ENCODE assay signal across 1 cellular context in the genomic region with DNA sequence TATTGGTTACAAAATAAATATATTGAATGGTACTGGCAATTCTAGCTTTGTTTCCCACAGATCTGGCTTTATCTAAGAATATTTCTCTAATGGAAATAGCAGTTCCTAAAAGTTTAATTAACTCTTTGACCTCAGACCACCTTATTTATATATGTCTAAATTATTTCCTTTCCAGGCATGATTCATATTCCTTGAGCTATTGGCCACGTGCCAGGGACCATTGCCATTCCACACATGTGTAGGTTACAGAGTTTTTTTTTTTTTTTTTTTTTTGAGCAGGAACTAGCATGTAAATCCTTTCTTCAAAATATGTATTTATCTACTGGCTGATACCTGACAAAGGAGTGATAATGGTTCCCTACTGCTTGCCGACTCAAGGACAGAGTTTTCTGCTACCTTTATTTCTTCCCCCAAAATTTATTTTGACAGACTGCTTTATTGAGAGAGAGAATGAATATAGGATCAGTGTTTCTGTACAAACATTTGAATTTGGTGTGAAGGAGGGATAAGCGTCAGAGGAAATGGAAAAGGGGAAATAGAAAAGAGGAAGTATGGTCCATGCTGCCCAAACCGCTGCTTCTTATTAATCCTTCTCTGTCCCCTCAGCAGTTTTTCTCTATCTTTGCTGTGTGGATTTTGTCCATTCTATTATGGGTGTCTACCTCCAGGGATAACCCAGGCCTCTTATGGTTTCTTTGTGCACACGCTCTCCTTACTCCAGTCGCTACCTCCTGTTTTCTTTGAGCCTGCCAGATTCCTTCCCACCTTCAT.
TF ChIP-seq lines count a peak whose summit lies in the region.

No MANE protein-coding gene starts in this region.

TF ChIP-seq in HepG2, 621 proteins besides CTCF, POLR2A, EP300 and RAD21 (continued from another document):
- TF ChIP-seq, protein P1, sequence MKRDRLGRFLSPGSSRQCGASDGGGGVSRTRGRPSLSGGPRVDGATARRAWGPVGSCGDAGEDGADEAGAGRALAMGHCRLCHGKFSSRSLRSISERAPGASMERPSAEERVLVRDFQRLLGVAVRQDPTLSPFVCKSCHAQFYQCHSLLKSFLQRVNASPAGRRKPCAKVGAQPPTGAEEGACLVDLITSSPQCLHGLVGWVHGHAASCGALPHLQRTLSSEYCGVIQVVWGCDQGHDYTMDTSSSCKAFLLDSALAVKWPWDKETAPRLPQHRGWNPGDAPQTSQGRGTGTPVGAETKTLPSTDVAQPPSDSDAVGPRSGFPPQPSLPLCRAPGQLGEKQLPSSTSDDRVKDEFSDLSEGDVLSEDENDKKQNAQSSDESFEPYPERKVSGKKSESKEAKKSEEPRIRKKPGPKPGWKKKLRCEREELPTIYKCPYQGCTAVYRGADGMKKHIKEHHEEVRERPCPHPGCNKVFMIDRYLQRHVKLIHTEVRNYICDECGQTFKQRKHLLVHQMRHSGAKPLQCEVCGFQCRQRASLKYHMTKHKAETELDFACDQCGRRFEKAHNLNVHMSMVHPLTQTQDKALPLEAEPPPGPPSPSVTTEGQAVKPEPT (CRISPR knock-in tag; IDR thresholded peaks at IDR 0.05; ENCODE audit: low read depth) = no peak
- no peak for TF ChIP-seq ZNF12 (CRISPR knock-in tag; IDR thresholded peaks at IDR 0.05)
- TF ChIP-seq, protein P2, sequence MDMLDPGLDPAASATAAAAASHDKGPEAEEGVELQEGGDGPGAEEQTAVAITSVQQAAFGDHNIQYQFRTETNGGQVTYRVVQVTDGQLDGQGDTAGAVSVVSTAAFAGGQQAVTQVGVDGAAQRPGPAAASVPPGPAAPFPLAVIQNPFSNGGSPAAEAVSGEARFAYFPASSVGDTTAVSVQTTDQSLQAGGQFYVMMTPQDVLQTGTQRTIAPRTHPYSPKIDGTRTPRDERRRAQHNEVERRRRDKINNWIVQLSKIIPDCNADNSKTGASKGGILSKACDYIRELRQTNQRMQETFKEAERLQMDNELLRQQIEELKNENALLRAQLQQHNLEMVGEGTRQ (IDR thresholded peaks at IDR 0.05; ENCODE audit: low read depth, low read length) = no peak
- TF ChIP-seq, protein P2 (CRISPR knock-in tag; IDR thresholded peaks at IDR 0.05; ENCODE audit: borderline replicate concordance) = no peak
- no peak for TF ChIP-seq ZNF878 (CRISPR knock-in tag; IDR thresholded peaks at IDR 0.05)
- TF ChIP-seq, protein P3, sequence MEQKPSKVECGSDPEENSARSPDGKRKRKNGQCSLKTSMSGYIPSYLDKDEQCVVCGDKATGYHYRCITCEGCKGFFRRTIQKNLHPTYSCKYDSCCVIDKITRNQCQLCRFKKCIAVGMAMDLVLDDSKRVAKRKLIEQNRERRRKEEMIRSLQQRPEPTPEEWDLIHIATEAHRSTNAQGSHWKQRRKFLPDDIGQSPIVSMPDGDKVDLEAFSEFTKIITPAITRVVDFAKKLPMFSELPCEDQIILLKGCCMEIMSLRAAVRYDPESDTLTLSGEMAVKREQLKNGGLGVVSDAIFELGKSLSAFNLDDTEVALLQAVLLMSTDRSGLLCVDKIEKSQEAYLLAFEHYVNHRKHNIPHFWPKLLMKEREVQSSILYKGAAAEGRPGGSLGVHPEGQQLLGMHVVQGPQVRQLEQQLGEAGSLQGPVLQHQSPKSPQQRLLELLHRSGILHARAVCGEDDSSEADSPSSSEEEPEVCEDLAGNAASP (CRISPR knock-in tag; IDR thresholded peaks at IDR 0.05; ENCODE audit: borderline replicate concordance) = no peak
- no peak for TF ChIP-seq SALL2 (CRISPR knock-in tag; IDR thresholded peaks at IDR 0.05)
- no peak for TF ChIP-seq ZNF550 (CRISPR knock-in tag; IDR thresholded peaks at IDR 0.05; ENCODE audit: borderline replicate concordance)
- no peak for TF ChIP-seq ZNF460 (CRISPR knock-in tag; IDR thresholded peaks at IDR 0.05; ENCODE audit: borderline replicate concordance)
- TF ChIP-seq BRCA1 (CRISPR knock-in tag; IDR thresholded peaks at IDR 0.05) = no peak
- TF ChIP-seq, protein P4, sequence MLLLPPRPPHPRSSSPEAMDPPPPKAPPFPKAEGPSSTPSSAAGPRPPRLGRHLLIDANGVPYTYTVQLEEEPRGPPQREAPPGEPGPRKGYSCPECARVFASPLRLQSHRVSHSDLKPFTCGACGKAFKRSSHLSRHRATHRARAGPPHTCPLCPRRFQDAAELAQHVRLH (CRISPR knock-in tag; IDR thresholded peaks at IDR 0.05; ENCODE audit: borderline replicate concordance, low read depth) = no peak
- TF ChIP-seq BHLHE40 (IDR thresholded peaks at IDR 0.05; ENCODE audit: low read length) = no peak
TF ChIP-seq in HepG2: peak in this region for 0.
